In the genomic region with DNA sequence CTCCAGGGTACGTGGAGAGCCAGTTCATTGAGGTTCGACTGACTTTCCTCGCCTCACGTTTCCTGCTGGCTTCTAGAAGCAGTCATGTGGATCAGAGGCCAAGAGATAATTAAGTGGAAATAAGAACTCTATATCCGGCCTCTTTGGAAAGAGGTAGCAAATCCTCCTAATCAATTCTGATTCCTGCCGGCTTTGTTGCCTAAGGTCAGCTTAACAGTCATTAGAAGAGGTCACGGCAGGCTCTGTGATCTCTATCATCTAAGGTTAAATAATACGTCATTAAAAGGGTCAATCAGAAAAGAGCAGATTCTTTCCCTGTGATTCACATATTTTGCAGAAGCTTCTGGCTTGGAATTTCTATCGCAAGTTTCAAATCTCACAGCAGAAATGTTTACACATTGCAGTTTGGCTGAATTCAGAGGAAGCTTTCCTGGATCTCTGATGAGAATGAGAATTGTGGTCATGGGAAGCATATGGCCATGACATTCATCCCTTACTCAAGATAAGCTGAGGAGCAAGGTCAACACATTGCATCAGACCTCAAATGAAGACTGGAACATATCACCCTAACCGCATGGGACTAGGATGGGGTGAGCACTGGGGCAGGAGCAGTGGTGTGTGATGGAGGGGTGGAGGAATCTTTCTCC, we compare ENCODE assay signal across 12 cellular contexts.
DNase-seq lines count a peak whose midpoint lies in the region; FAIRE-seq lines count a peak whose summit lies in the region.
"Had no signal": no experiment of that assay in that cellular context is flagged by ENCODE, and none has a peak within 500 bp of the region (broad histone marks: within the 10 kb centered on the region; RNA-seq: fewer than 3 reads in every experiment).

No MANE protein-coding gene starts in this region.

- no peaks in the 10 kb centered on the region for H3K9me3 Mint-ChIP-seq in T-helper 2 cell treated with Interferon-gamma antibody and Interleukin-4, amounts not matched to agents 5 μg/mL and 100 μg/mL, for 36 hours
- H3K9me3 Mint-ChIP-seq: H9 had no signal

- FAIRE-seq in islet of Langerhans (lab: Jason Lieb, UNC) = peak; percentile 92

- peak overlapping the region; percentile 56 for H3K9ac ChIP-seq in GM23248
- peak overlapping the region; percentile 40 for H3K9ac ChIP-seq in skeletal muscle satellite cell (ENCODE audit: low read depth, low read length)

- H3K27me3 ChIP-seq in GM23248 (replicated peaks; ENCODE audit: insufficient read depth) (no peaks in the 10 kb centered on the region), skeletal muscle satellite cell (ENCODE audit: control insufficient read depth, insufficient read depth, low read length) (no peaks in the 10 kb centered on the region)

- H3K4me3 Mint-ChIP-seq in T-helper 2 cell treated with Interferon-gamma antibody and Interleukin-4, amounts not matched to agents 5 μg/mL and 100 μg/mL, for 36 hours = no peak overlapping the region
- H3K4me3 Mint-ChIP-seq: H9 had no signal

- in situ Hi-C loops in GM23248 (cut with MboI) = no loop called here

- H3K9me3 ChIP-seq in GM23248 (ENCODE audit: low read depth) = no peaks in the 10 kb centered on the region
- no peaks in the 10 kb centered on the region for H3K9me3 ChIP-seq in skeletal muscle satellite cell (replicated peaks; ENCODE audit: low read length)

- H3K4me3 ChIP-seq in GM23248 = peak overlapping the region; percentile 30
- no peak overlapping the region for H3K4me3 ChIP-seq in skeletal muscle satellite cell (ENCODE audit: low read length)
- H3K4me3 ChIP-seq: skin epidermis had no signal

- H3K4me1 ChIP-seq in GM23248 (ENCODE audit: insufficient read depth) (peaks cover 49% of the 10 kb centered on the region), skeletal muscle satellite cell (ENCODE audit: control insufficient read depth, insufficient read depth, low read length) (peaks cover 15% of the 10 kb centered on the region)

- peak overlapping the region; percentile 79 for H3K4me2 ChIP-seq in GM23248 (ENCODE audit: unreplicated experiment)
- peak overlapping the region; percentile 44 for H3K4me2 ChIP-seq in skeletal muscle satellite cell (ENCODE audit: low read length)

- H3K9me2 ChIP-seq in GM23248 (ENCODE audit: insufficient read depth) = no peaks in the 10 kb centered on the region

- H3K27me3 Mint-ChIP-seq in T-helper 2 cell treated with Interferon-gamma antibody and Interleukin-4, amounts not matched to agents 5 μg/mL and 100 μg/mL, for 36 hours (ENCODE audit: low read depth) = no peaks in the 10 kb centered on the region

- H3F3A ChIP-seq in GM23248 (ENCODE audit: insufficient read depth) = peaks cover 48% of the 10 kb centered on the region

- H4K20me1 ChIP-seq in GM23248 (ENCODE audit: insufficient read depth) = no peaks in the 10 kb centered on the region

- WGBS in GM23248 (ENCODE audit: low coverage in 1 of 2, low lambda C conversion rate in 2 of 2, missing lambda C conversion rate in 2 of 2), 2 experiments = 1 to 5% methylated on average over 10 of the region's 10 CpGs

- H3K36me3 ChIP-seq in GM23248 (ENCODE audit: low read depth) = no peaks in the 10 kb centered on the region
- H3K36me3 ChIP-seq in skeletal muscle satellite cell (ENCODE audit: insufficient read depth, low read length) = no peaks in the 10 kb centered on the region

- no peak overlapping the region for H3K27ac Mint-ChIP-seq in T-helper 2 cell treated with Interferon-gamma antibody and Interleukin-4, amounts not matched to agents 5 μg/mL and 100 μg/mL, for 36 hours

- H3K27ac ChIP-seq in GM23248 = peak overlapping the region; percentile 91

- DNase-seq in GM23248 (peak; percentile 89), astrocyte of the hippocampus (ENCODE audit: low read depth, low spot score) (peak; percentile 87), NCI-H510A (lab: John Stamatoyannopoulos, UW) (no peak), AML-193 (lab: John Stamatoyannopoulos, UW) (no peak)
- DNase-seq in T-helper 2 cell treated with Interferon-gamma antibody and Interleukin-4, amounts not matched to agents 5 μg/mL and 100 μg/mL, for 36 hours (ENCODE audit: low spot score) = no peak
- DNase-seq in activated CD4-positive, CD25-positive, alpha-beta regulatory T cell treated with anti-CD3 and anti-CD28 coated beads, Interleukin-2, amount 50 U/mL, for 72 hours = no peak
- DNase-seq: activated CD4-positive, alpha-beta T cell treated with anti-CD3 and anti-CD28 coated beads for 1 hour; H9; NCI-H2029 treated with DMSO at 0.1 percent for 48 hours had no signal

- peaks cover 41% of the 10 kb centered on the region for H3K79me2 ChIP-seq in GM23248 (ENCODE audit: insufficient read depth)

- peak overlapping the region; percentile 24; the same call in 1 of the 2 replicates for H2AFZ ChIP-seq in GM23248

- H3K36me3 Mint-ChIP-seq in T-helper 2 cell treated with Interferon-gamma antibody and Interleukin-4, amounts not matched to agents 5 μg/mL and 100 μg/mL, for 36 hours (ENCODE audit: low read depth) = no peaks in the 10 kb centered on the region

- H3K4me1 Mint-ChIP-seq in T-helper 2 cell treated with Interferon-gamma antibody and Interleukin-4, amounts not matched to agents 5 μg/mL and 100 μg/mL, for 36 hours (ENCODE audit: low read depth) = no peaks in the 10 kb centered on the region

Comparison
In these comparisons a context has a peak if more than half of its experiments do, and no peak if none do; other contexts are left out.
1. DNase-seq: peak in GM23248 (single experiment) and astrocyte of the hippocampus (single experiment); none in T-helper 2 cell treated with Interferon-gamma antibody and Interleukin-4, amounts not matched to agents 5 μg/mL and 100 μg/mL, for 36 hours (single experiment), NCI-H510A (single experiment), activated CD4-positive, CD25-positive, alpha-beta regulatory T cell treated with anti-CD3 and anti-CD28 coated beads, Interleukin-2, amount 50 U/mL, for 72 hours (single experiment) and AML-193 (0 of 2).